In the genomic region with DNA sequence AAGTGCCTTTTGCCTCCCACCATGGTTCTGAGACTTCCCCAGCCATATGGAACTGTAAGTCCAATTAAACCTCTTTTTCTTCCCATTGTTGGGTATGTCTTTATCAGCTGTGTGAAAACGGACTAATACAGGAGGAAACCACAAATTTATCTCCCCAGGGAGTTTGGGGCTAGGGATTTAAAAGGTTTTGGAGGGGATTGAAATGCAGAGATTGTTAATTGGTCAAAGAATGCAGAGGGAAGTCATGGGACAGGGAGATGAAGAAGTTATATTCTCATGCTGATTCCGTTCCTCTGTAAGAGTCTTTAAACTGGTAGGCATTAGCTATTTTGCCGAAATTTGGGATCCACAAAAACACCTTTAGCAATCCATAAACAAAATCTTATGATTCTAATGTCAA, we compare ENCODE assay signal across 37 cellular contexts. TPM values are rescaled to one million over a fixed set of nuclear protein-coding genes. Genes with fewer than 3 reads are reported as not detected.
"Had no signal": no experiment of that assay in that cellular context is flagged by ENCODE, and none has a peak within 500 bp of the region (broad histone marks: within the 10 kb centered on the region; RNA-seq: fewer than 3 reads in every experiment).

No MANE protein-coding gene starts in this region.

- H3K27me3 ChIP-seq: body of pancreas, colonic mucosa, gastrocnemius medialis, uterus had no signal

- H3K36me3 Mint-ChIP-seq: mesothelial cell of epicardium; naive B cell; stimulated activated memory B cell treated with anti-CD40 and anti-IgM and Interleukin-4, amounts not matched to agents 10 μg/mL and 1 μg/mL and 100 μg/mL, for 72 hours; type B pancreatic cell had no signal

- H3K4me1 ChIP-seq: body of pancreas, colonic mucosa, gastrocnemius medialis, parathyroid adenoma, psoas muscle, uterus had no signal

- H3K9ac ChIP-seq: parathyroid adenoma had no signal

- H3K79me2 ChIP-seq: parathyroid adenoma had no signal

- H3K27ac ChIP-seq: body of pancreas, colonic mucosa, gastrocnemius medialis, parathyroid adenoma, psoas muscle, uterus had no signal

- H3K36me3 ChIP-seq: colonic mucosa, gastrocnemius medialis, uterus had no signal

- H3K27me3 Mint-ChIP-seq: type B pancreatic cell had no signal

- ATAC-seq: activated CD4-positive, alpha-beta T cell treated with anti-CD3 and anti-CD28 coated beads for 36 hours; activated naive CD4-positive, alpha-beta T cell treated with anti-CD3 and anti-CD28 coated beads, Interleukin-2, amount 50 U/mL, for 72 hours; activated T-cell treated with anti-CD3 and anti-CD28 coated beads, Interleukin-2, amount 50 U/mL, for 72 hours; body of pancreas; gastrocnemius medialis; left cardiac atrium; left ventricle myocardium superior; psoas muscle; stimulated activated memory B cell treated with anti-CD40 and anti-IgM and Interleukin-4, amounts not matched to agents 10 μg/mL and 1 μg/mL and 100 μg/mL, for 72 hours; stimulated activated naive CD8-positive, alpha-beta T cell treated with anti-CD3 and anti-CD28 coated beads, Interleukin-15, amount 100 ng/mL, for 72 hours had no signal

- H3K4me1 Mint-ChIP-seq: activated CD4-positive, alpha-beta T cell treated with anti-CD3 and anti-CD28 coated beads for 36 hours; mesothelial cell of epicardium; naive B cell; nephron progenitor cell; stimulated activated memory B cell treated with anti-CD40 and anti-IgM and Interleukin-4, amounts not matched to agents 10 μg/mL and 1 μg/mL and 100 μg/mL, for 72 hours; stimulated activated naive CD8-positive, alpha-beta T cell treated with anti-CD3 and anti-CD28 coated beads, Interleukin-15, amount 100 ng/mL, for 72 hours had no signal

- DNase-seq: activated CD4-positive, alpha-beta T cell treated with anti-CD3 and anti-CD28 coated beads for 36 hours; activated CD4-positive, alpha-beta T cell treated with anti-CD3 and anti-CD28 coated beads, Interleukin-2, amount 50 U/mL, for 4 hours; activated CD4-positive, CD25-positive, alpha-beta regulatory T cell; activated naive CD4-positive, alpha-beta T cell; activated T-cell treated with anti-CD3 and anti-CD28 coated beads for 4 hours; activated T-cell treated with anti-CD3 and anti-CD28 coated beads, Interleukin-2, amount 50 U/mL, for 72 hours; aorta; body of pancreas; cerebellar nuclear complex; colonic mucosa; effector CD8-positive, alpha-beta T cell; erythroblast; gastrocnemius medialis; glutamatergic neuron; left cardiac atrium; left ventricle myocardium superior; naive B cell; nephron progenitor cell; nucleus accumbens; psoas muscle; stimulated activated CD4-positive, alpha-beta T cell treated with anti-CD3 and anti-CD28 coated beads, Interleukin-1b, Interleukin-23, amount 100 ng/mL, for 48 hours; stimulated activated CD4-positive, alpha-beta T cell treated with anti-CD3 and anti-CD28 coated beads, Interleukin-4, amount 100 ng/mL, for 4 hours; stimulated activated CD8-positive, alpha-beta memory T cell treated with anti-CD3 and anti-CD28 coated beads, Interleukin-4, amount 100 ng/mL, for 48 hours; stimulated activated naive CD8-positive, alpha-beta T cell treated with anti-CD3 and anti-CD28 coated beads, Interleukin-15, amount 100 ng/mL, for 72 hours; substantia nigra; T-helper 1 cell; uterus had no signal

- H3K9me3 Mint-ChIP-seq: stimulated activated naive CD8-positive, alpha-beta T cell treated with anti-CD3 and anti-CD28 coated beads, Interleukin-15, amount 100 ng/mL, for 72 hours; T-helper 2 cell treated with Interferon-gamma antibody and Interleukin-4, amounts not matched to agents 5 μg/mL and 100 μg/mL, for 36 hours had no signal

- H3K27ac Mint-ChIP-seq: activated CD4-positive, alpha-beta T cell treated with anti-CD3 and anti-CD28 coated beads for 36 hours; activated naive CD4-positive, alpha-beta T cell treated with anti-CD3 and anti-CD28 coated beads, Interleukin-2, amount 50 U/mL, for 72 hours; activated T-cell treated with anti-CD3 and anti-CD28 coated beads, Interleukin-2, amount 50 U/mL, for 72 hours; mesothelial cell of epicardium; naive B cell; nephron progenitor cell; stimulated activated memory B cell treated with anti-CD40 and anti-IgM and Interleukin-4, amounts not matched to agents 10 μg/mL and 1 μg/mL and 100 μg/mL, for 72 hours; stimulated activated naive CD8-positive, alpha-beta T cell treated with anti-CD3 and anti-CD28 coated beads, Interleukin-15, amount 100 ng/mL, for 72 hours; T-helper 2 cell treated with Interferon-gamma antibody and Interleukin-4, amounts not matched to agents 5 μg/mL and 100 μg/mL, for 36 hours; type B pancreatic cell had no signal

- H3K4me3 Mint-ChIP-seq: activated CD4-positive, alpha-beta T cell treated with anti-CD3 and anti-CD28 coated beads for 36 hours; activated T-cell treated with anti-CD3 and anti-CD28 coated beads, Interleukin-2, amount 50 U/mL, for 72 hours; mesothelial cell of epicardium; naive B cell; nephron progenitor cell; stimulated activated memory B cell treated with anti-CD40 and anti-IgM and Interleukin-4, amounts not matched to agents 10 μg/mL and 1 μg/mL and 100 μg/mL, for 72 hours; stimulated activated naive CD8-positive, alpha-beta T cell treated with anti-CD3 and anti-CD28 coated beads, Interleukin-15, amount 100 ng/mL, for 72 hours; T-helper 2 cell treated with Interferon-gamma antibody and Interleukin-4, amounts not matched to agents 5 μg/mL and 100 μg/mL, for 36 hours; type B pancreatic cell had no signal

- H3K4me3 ChIP-seq: body of pancreas, colonic mucosa, gastrocnemius medialis, psoas muscle, smooth muscle cell, uterus had no signal

- H3K4me2 ChIP-seq: smooth muscle cell had no signal

- H2AFZ ChIP-seq: parathyroid adenoma had no signal

RNA-seq across cellular contexts. Expression of a gene that starts 57.9 kb away (rescaled TPM):
- total RNA-seq: activated CD4-positive, alpha-beta T cell treated with anti-CD3 and anti-CD28 coated beads for 36 hours; activated naive CD4-positive, alpha-beta T cell treated with anti-CD3 and anti-CD28 coated beads, Interleukin-2, amount 50 U/mL, for 72 hours; activated T-cell treated with anti-CD3 and anti-CD28 coated beads, Interleukin-2, amount 50 U/mL, for 72 hours; aorta; body of pancreas; colonic mucosa; dermis microvascular lymphatic vessel endothelial cell; gastrocnemius medialis; left cardiac atrium; left ventricle myocardium superior; lung microvascular endothelial cell; mesothelial cell of epicardium; psoas muscle; smooth muscle cell had no signal
- polyA plus RNA-seq: aorta, keratinocyte, psoas muscle, smooth muscle cell had no signal
